Comparison of ENCODE assay signal across 1 cellular context in genomic region chr3:9932535-9932842, GRCh38.
TF ChIP-seq lines count a peak whose summit lies in the region.

No MANE protein-coding gene starts in this region.

TF ChIP-seq in endothelial cell of umbilical vein, 7 proteins besides CTCF, POLR2A, EP300 and RAD21:
- TF ChIP-seq POLR2AphosphoS5 (IDR thresholded peaks at IDR 0.05; ENCODE audit: insufficient read depth, low read depth, low read length): no peak
- TF ChIP-seq MYC (IDR thresholded peaks at IDR 0.05; ENCODE audit: low read depth, low read length): no peak
- no peak for TF ChIP-seq GATA2 (IDR thresholded peaks at IDR 0.05; ENCODE audit: insufficient read depth, insufficient read length, low read depth, low read length)
- TF ChIP-seq FOS (IDR thresholded peaks at IDR 0.05; ENCODE audit: borderline replicate concordance, insufficient read depth, low read length): no peak
- no peak for TF ChIP-seq EZH2 (IDR thresholded peaks at IDR 0.05; ENCODE audit: borderline replicate concordance, low read depth, low read length, severe bottlenecking)
- no peak for TF ChIP-seq JUN (IDR thresholded peaks at IDR 0.05; ENCODE audit: borderline replicate concordance, insufficient read depth, insufficient read length, low read depth)
- TF ChIP-seq MAX (IDR thresholded peaks at IDR 0.05; ENCODE audit: insufficient read depth, insufficient read length): no peak
